ENCODE assay signal across 8 cellular contexts in genomic region chr2:12169060-12169406, GRCh38.
DNase-seq lines count a peak whose midpoint lies in the region; ATAC-seq and TF ChIP-seq lines count a peak whose summit lies in the region.

No MANE protein-coding gene starts in this region.

- no peaks in the 10 kb centered on the region for H3K36me3 ChIP-seq in lower lobe of right lung
- no peaks in the 10 kb centered on the region for H3K36me3 ChIP-seq in upper lobe of right lung

- H3K27ac Mint-ChIP-seq in MCF 10A (ENCODE audit: low read depth, unreplicated experiment): no peak overlapping the region
- no peak overlapping the region for H3K27ac Mint-ChIP-seq in WTC11

- H3K27me3 ChIP-seq in lower lobe of right lung (ENCODE audit: low read depth) (no peaks in the 10 kb centered on the region), upper lobe of right lung (no peaks in the 10 kb centered on the region)

- no peak for DNase-seq in Right ventricle myocardium inferior (ENCODE audit: missing footprints)
- DNase-seq in cardiac septum (ENCODE audit: low spot score): no peak
- peak; percentile 3 for DNase-seq in MCF 10A (ENCODE audit: unreplicated experiment)
- DNase-seq in lower lobe of right lung: no peak
- DNase-seq in upper lobe of right lung: no peak
- no peak for DNase-seq in WTC11 (ENCODE audit: low spot score)
- DNase-seq in NCI-H2171 (lab: John Stamatoyannopoulos, UW): no peak

- H3K9me3 Mint-ChIP-seq in MCF 10A (ENCODE audit: unreplicated experiment) (no peaks in the 10 kb centered on the region), WTC11 (no peaks in the 10 kb centered on the region)

- ATAC-seq in Right ventricle myocardium inferior (peak; percentile 81), lower lobe of right lung (peak; percentile 74 to 83), upper lobe of right lung (peak; percentile 89), GM19324 (IDR thresholded peaks at IDR 0.05; ENCODE audit: low FRiP score, unreplicated experiment) (no peak), WTC11 (no peak)

- H3K4me1 ChIP-seq in lower lobe of right lung: peaks cover 32% of the 10 kb centered on the region
- peaks cover 23% of the 10 kb centered on the region for H3K4me1 ChIP-seq in upper lobe of right lung

- H3K4me3 ChIP-seq in lower lobe of right lung: no peak overlapping the region
- no peak overlapping the region for H3K4me3 ChIP-seq in upper lobe of right lung

- TF ChIP-seq CTCF in MCF 10A (IDR thresholded peaks at IDR 0.05; ENCODE audit: unreplicated experiment): no peak
- no peak for TF ChIP-seq CTCF in lower lobe of right lung (IDR thresholded peaks at IDR 0.05)
- TF ChIP-seq CTCF in upper lobe of right lung (IDR thresholded peaks at IDR 0.05): no peak
- no peak for TF ChIP-seq CTCF in WTC11 (IDR thresholded peaks at IDR 0.05)

- POLR2A ChIA-PET in MCF 10A (lab: Yijun Ruan, JAX) (interaction anchor here (1.0 to 1.7 kb wide), 2 partner anchors 12 to 14 kb away, joined by 5 read pairs; no protein-coding TSS in a partner anchor), WTC11 (lab: Charles Lee) (no interaction called here)

- H3K27ac ChIP-seq in lower lobe of right lung (peak overlapping the region; percentile 73), upper lobe of right lung (peak overlapping the region; percentile 17)

- no peaks in the 10 kb centered on the region for H3K36me3 Mint-ChIP-seq in MCF 10A (ENCODE audit: insufficient read depth, unreplicated experiment)
- no peaks in the 10 kb centered on the region for H3K36me3 Mint-ChIP-seq in WTC11

- H3K9me3 ChIP-seq in lower lobe of right lung (no peaks in the 10 kb centered on the region), upper lobe of right lung (no peaks in the 10 kb centered on the region)

- no peaks in the 10 kb centered on the region for H3K4me1 Mint-ChIP-seq in MCF 10A (ENCODE audit: insufficient read depth, unreplicated experiment)
- peaks cover 1% of the 10 kb centered on the region; the same call in 1 of the 2 replicates for H3K4me1 Mint-ChIP-seq in WTC11

- H3K4me3 Mint-ChIP-seq in MCF 10A (ENCODE audit: unreplicated experiment) (no peak overlapping the region), WTC11 (no peak overlapping the region)

- H3K27me3 Mint-ChIP-seq in MCF 10A (ENCODE audit: insufficient read depth, unreplicated experiment) (no peaks in the 10 kb centered on the region), WTC11 (ENCODE audit: low read depth) (no peaks in the 10 kb centered on the region; the same call in 1 of the 2 replicates)

- intact Hi-C loops in Right ventricle myocardium inferior (cut with DNase I): loop anchor here (5.0 to 10.0 kb wide), 2 partner anchors 543 to 766 kb away; no protein-coding TSS in a partner anchor
- intact Hi-C loops in cardiac septum (cut with DNase I): loop anchor here (5.0 kb wide), 1 partner anchor 548 kb away; the partner anchor contains the start of gene TRIB2
- intact Hi-C loops in MCF 10A (cut with micrococcal nuclease): no loop called here
- intact Hi-C loops in lower lobe of right lung (cut with DNase I): no loop called here
- intact Hi-C loops in upper lobe of right lung (cut with DNase I): no loop called here

- CTCF ChIA-PET in MCF 10A (lab: Yijun Ruan, JAX) (interaction anchor here (1.2 kb wide), 1 partner anchor 72 kb away, joined by 3 read pairs; no protein-coding TSS in a partner anchor), WTC11 (lab: Charles Lee) (interaction anchor here (1.4 kb wide), 1 partner anchor 149 kb away, joined by 3 read pairs; no protein-coding TSS in a partner anchor)

- BruUV-seq in MCF 10A (replicated peaks; lab: Mats Ljungman, UMichigan): no TSS peak

TF ChIP-seq in WTC11, 78 proteins besides CTCF, POLR2A, EP300 and RAD21:
- TF ChIP-seq MXD4 (CRISPR knock-in tag; IDR thresholded peaks at IDR 0.05; ENCODE audit: borderline replicate concordance): no peak
- no peak for TF ChIP-seq MLX (CRISPR knock-in tag; IDR thresholded peaks at IDR 0.05)

Comparison
In these comparisons a context has a peak if more than half of its experiments do, and no peak if none do; other contexts are left out.
1. ATAC-seq: peak in Right ventricle myocardium inferior (single experiment), lower lobe of right lung (2 of 2) and upper lobe of right lung (single experiment); none in GM19324 (single experiment) and WTC11 (single experiment).
2. intact Hi-C loops: an anchor here in Right ventricle myocardium inferior (5.0 to 10.0 kb wide) and cardiac septum (5.0 kb wide); none called in MCF 10A, lower lobe of right lung and upper lobe of right lung.